In the genomic region with DNA sequence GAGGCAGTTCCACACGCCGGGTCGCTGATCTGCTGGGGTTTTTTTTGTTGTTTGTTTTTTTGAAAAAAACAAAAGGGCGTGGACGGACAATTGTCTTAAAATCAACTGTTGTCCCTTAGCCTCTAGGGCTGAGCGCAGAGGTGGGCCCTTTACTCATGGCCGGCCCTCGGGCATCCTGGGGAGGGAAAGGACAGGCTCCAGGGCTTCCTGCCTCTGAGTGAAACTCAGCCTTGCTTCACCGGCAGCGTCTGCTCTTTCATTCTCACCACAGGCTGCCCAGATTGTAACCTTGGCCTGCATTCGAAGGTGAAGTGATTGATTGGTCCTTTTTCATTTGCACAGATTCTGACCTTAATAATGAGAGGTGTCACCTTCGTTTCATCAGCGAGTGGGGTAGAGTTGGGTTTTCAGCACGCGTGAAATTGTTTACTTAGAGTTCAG, we compare ENCODE assay signal across 8 cellular contexts. TPM values are rescaled to one million over a fixed set of nuclear protein-coding genes. Genes with fewer than 3 reads are reported as not detected.
DNase-seq lines count a peak whose midpoint lies in the region; ATAC-seq and TF ChIP-seq lines count a peak whose summit lies in the region.

No MANE protein-coding gene starts in this region.

- ATAC-seq in GM18511 (IDR thresholded peaks at IDR 0.05; ENCODE audit: unreplicated experiment) (peak; percentile 35), HG02981 (IDR thresholded peaks at IDR 0.05; ENCODE audit: unreplicated experiment) (peak; percentile 32), upper lobe of right lung (peak; percentile 11)

- H3K4me1 ChIP-seq in BE2C (peaks cover 5% of the 10 kb centered on the region; the same call in 1 of the 2 replicates), upper lobe of right lung (peaks cover 12% of the 10 kb centered on the region)

- TF ChIP-seq CTCF in BE2C (IDR thresholded peaks at IDR 0.05; ENCODE audit: low read depth, low read length) (no peak), foreskin fibroblast (IDR thresholded peaks at IDR 0.05; ENCODE audit: low read depth, low read length) (no peak), upper lobe of right lung (IDR thresholded peaks at IDR 0.05) (no peak)

- H3K4me3 ChIP-seq in BE2C (ENCODE audit: low read depth, low read length) (peak overlapping the region; percentile 92), foreskin fibroblast (ENCODE audit: low read depth in 1 of 2, low read length in 2 of 2) (peak overlapping the region; percentile 88 to 95), upper lobe of right lung (peak overlapping the region; percentile 99)

- H3K36me3 ChIP-seq in BE2C: peaks cover 3% of the 10 kb centered on the region; the same call in 1 of the 2 replicates
- no peaks in the 10 kb centered on the region for H3K36me3 ChIP-seq in upper lobe of right lung

- DNase-seq in BE2C: peak; percentile 54
- DNase-seq in NCI-H226: peak; percentile 37
- peak; percentile 69 to 72 for DNase-seq in activated T-cell treated with anti-CD3 and anti-CD28 coated beads, Interleukin-2, amount 50 U/mL, for 48 hours
- peak; percentile 28 to 70 for DNase-seq in foreskin fibroblast
- DNase-seq in nucleus accumbens (lab: John Stamatoyannopoulos, UW): peak in 30 of 56 donors; percentile 8 to 63 (median 32)
- DNase-seq in upper lobe of right lung: peak; percentile 71

- intact Hi-C loops in upper lobe of right lung (cut with DNase I): no loop called here

- H3K27me3 ChIP-seq in BE2C: no peaks in the 10 kb centered on the region
- H3K27me3 ChIP-seq in upper lobe of right lung: no peaks in the 10 kb centered on the region

- H3K27ac ChIP-seq in upper lobe of right lung: peak overlapping the region; percentile 99

- H3K9me3 ChIP-seq in BE2C: no peaks in the 10 kb centered on the region
- H3K9me3 ChIP-seq in upper lobe of right lung: no peaks in the 10 kb centered on the region

RNA-seq across cellular contexts. Expression of a gene that starts 0.8 kb away (rescaled TPM):
- 15.1 TPM for polyA plus RNA-seq in BE2C (2012; ENCODE audit: insufficient read depth, insufficient read length, low read depth)
- 8.4 TPM for total RNA-seq in upper lobe of right lung

RNA-seq across cellular contexts. Expression of a gene that starts 17.1 kb away (rescaled TPM):
- polyA plus RNA-seq in BE2C (2012; ENCODE audit: insufficient read depth, insufficient read length, low read depth): 0.14 TPM
- 0.55 TPM for total RNA-seq in upper lobe of right lung

RNA-seq across cellular contexts. Expression of a gene that starts 50.3 kb away (rescaled TPM):
- polyA plus RNA-seq in BE2C (2012; ENCODE audit: insufficient read depth, insufficient read length, low read depth): 0.11 TPM
- total RNA-seq in upper lobe of right lung: 0.23 TPM

Comparison
In these comparisons a context has a peak if more than half of its experiments do, and no peak if none do; other contexts are left out.
1. Peak in every context shown above with its lines: DNase-seq, ATAC-seq, H3K4me3 ChIP-seq and H3K27ac ChIP-seq.